ENCODE assay signal across 8 cellular contexts in the genomic region with DNA sequence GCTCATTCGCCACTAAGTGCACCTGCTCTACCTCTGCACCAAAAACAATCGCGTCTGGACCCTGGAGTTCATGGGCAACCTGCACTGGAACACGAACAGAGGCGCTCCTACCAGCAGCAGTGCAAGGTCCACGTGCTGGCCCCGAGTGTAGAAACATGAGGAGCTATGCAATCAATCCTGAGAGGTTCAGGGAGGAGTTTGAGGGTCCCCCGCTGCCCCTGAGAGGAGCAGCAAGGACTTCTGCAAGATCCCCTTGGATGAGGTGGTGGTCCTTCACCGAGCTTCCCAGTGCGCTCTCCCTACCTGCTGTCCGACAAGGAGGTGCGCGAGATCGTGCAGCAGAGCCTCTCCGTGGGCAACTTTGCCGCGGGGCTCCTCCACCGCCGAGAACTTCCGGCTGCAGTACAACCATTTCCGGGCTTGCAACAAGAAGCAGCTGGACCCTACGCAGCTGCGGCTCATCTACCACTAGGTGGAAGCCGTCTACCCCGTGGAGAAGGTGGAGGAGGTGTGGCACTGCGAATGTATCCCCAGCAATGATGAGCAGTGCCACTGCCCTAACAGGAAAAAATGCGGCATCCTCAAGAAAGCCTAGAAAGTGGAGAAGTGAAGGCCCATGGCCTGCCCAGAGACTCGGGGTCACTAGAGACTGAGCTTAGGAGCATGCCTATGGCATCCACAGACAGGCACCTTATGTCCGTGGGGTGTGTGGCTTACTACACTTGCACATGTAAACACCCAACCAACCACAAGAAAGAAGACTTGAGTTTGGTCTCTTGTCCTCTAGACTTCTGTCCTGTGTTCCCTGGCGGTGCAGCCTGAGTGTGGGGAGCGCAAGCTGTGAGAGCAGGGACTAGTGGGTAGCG. TPM values are rescaled to one million over a fixed set of nuclear protein-coding genes. Genes with fewer than 3 reads are reported as not detected.
DNase-seq lines count a peak whose midpoint lies in the region; ATAC-seq, FAIRE-seq and TF ChIP-seq lines count a peak whose summit lies in the region.
"Not testable (repeated sequence)": the region's sequence is repeated elsewhere in the genome, so short reads cannot be mapped to it uniquely, and the experiment has no call there.

No MANE protein-coding gene starts in this region.

- CTCF ChIA-PET in HEK293 (lab: Yijun Ruan, JAX), result interaction anchor here (0.6 to 1.1 kb wide), 6 partner anchors 8 to 986 kb away, joined by 3 to 4 read pairs (median 3); no protein-coding TSS in a partner anchor

- intact Hi-C loops in pancreas (cut with DNase I), result not testable (repeated sequence)

- FAIRE-seq in pancreas (lab: Jason Lieb, UNC), result not testable (repeated sequence)

- POLR2A ChIA-PET in HEK293 (lab: Yijun Ruan, JAX), result not testable (repeated sequence)

- DNase-seq in HuH-7 (ENCODE audit: low spot score) (peak; percentile 27), RPMI8226 (peak; percentile 76), fibroblast of pulmonary artery (ENCODE audit: low read depth) (peak; percentile 45), pancreas (peak; percentile 35 to 75 (median 60))
- DNase-seq in activated T-cell treated with anti-CD3 and anti-CD28 coated beads, Interleukin-2, amount 50 U/mL, for 48 hours, result peak; percentile 69 to 77

- not testable (repeated sequence) for H3K27ac ChIP-seq in 22Rv1; HEK293 (ENCODE audit: extremely low read depth, low read depth, low read length); pancreas

- not testable (repeated sequence) for H3K27me3 ChIP-seq in pancreas

- not testable (repeated sequence) for H3K4me1 ChIP-seq in HEK293 (ENCODE audit: control insufficient read depth, insufficient read depth, low read length); pancreas

- TF ChIP-seq CTCF in 22Rv1 (IDR thresholded peaks at IDR 0.05) (peak; percentile 45), fibroblast of pulmonary artery (IDR thresholded peaks at IDR 0.05; ENCODE audit: low read length, missing control alignments) (peak; percentile 32), pancreas (IDR thresholded peaks at IDR 0.05) (peak in 2 of 4 donors; percentile 25 to 39)
- TF ChIP-seq CTCF in HEK293 (tag by site-specific recombination; IDR thresholded peaks at IDR 0.05), result not testable (repeated sequence)

- 44 to 48% methylated on average over 32 of the region's 32 CpGs for WGBS in pancreas, 2 donors

- not testable (repeated sequence) for H3K9me3 ChIP-seq in HEK293 (ENCODE audit: control insufficient read depth, insufficient read depth, low read depth, low read length); pancreas

- H3K36me3 ChIP-seq in HEK293 (ENCODE audit: control insufficient read depth in 2 of 2, insufficient read depth in 1 of 2, low read length in 2 of 2); pancreas: not testable (repeated sequence)

- ATAC-seq in GM18502 (IDR thresholded peaks at IDR 0.05; ENCODE audit: poor library complexity, unreplicated experiment), result peak; percentile 99
- peak; percentile 88 to 99 (median 96) for ATAC-seq in pancreas

- H3K4me3 ChIP-seq in HEK293 (ENCODE audit: low read depth, low read length), result peak overlapping the region; percentile 28
- H3K4me3 ChIP-seq in fibroblast of pulmonary artery (replicated peaks; ENCODE audit: low read depth, low read length), result peak overlapping the region; percentile 48
- H3K4me3 ChIP-seq in pancreas, result peak overlapping the region in 3 of 4 donors; percentile 16 to 63 (median 43)

RNA-seq across cellular contexts. Expression of gene SGMS1, which starts 36.3 kb away (rescaled TPM):
- total RNA-seq in pancreas, result 10 to 100 TPM; 10.9 to 21.6 (median 14.4) TPM
- 1 to 10 TPM; 4.8 to 7.4 TPM for polyA plus RNA-seq in pancreas
